ENCODE assay signal across 8 cellular contexts in the genomic region with DNA sequence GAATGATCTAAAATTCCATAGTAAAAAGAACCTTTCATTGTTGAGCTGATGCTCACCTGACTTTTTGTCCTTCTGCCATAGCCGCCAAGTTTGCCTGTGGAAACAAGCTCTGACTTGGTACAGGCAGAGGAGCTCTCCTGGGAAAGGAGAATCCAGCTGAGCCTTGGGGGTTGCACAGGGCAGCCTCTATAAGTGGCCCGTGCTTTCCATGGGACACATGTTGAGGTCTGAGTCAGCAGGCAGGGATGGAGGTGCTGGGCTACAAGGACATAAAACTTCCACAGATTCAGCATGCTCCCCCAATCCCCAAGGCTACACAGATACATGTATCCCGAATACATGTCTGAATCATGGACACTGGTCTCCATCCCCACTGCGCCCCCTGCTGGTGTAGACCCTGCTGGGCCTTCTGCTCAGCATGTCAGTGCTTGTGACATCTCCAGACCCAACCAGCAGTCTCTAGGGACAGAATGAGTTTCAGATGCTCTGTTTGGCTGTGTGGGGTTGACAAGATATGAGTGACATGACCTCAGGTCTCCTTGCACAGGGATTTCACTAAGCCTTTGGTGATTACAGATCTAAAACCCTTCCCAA.
DNase-seq lines count a peak whose midpoint lies in the region; ATAC-seq and TF ChIP-seq lines count a peak whose summit lies in the region.
"Not testable (repeated sequence)": the region's sequence is repeated elsewhere in the genome, so short reads cannot be mapped to it uniquely, and the experiment has no call there.

No MANE protein-coding gene starts in this region.

- intact Hi-C loops in natural killer cell (cut with micrococcal nuclease) = not testable (repeated sequence)

- not testable (repeated sequence) for H3K27ac Mint-ChIP-seq in natural killer cell

- TF ChIP-seq CTCF in C4-2B (conservative IDR thresholded peaks at IDR 0.05) = peak; percentile 43
- TF ChIP-seq CTCF in natural killer cell (IDR thresholded peaks at IDR 0.05) = not testable (repeated sequence)

- H3K36me3 Mint-ChIP-seq in natural killer cell = not testable (repeated sequence)

- DNase-seq in SW480 (ENCODE audit: low spot score) = peak; percentile 4
- not testable (repeated sequence) for DNase-seq in natural killer cell

- H3K27me3 Mint-ChIP-seq in natural killer cell (ENCODE audit: low read depth in 2 of 2) = not testable (repeated sequence)

- H3K4me1 Mint-ChIP-seq in natural killer cell = not testable (repeated sequence)

- not testable (repeated sequence) for H3K27ac ChIP-seq in C4-2B

- not testable (repeated sequence) for H3K4me3 Mint-ChIP-seq in natural killer cell

- H3K9me3 Mint-ChIP-seq in natural killer cell = not testable (repeated sequence)

- peak; percentile 92 for ATAC-seq in GM18868 (IDR thresholded peaks at IDR 0.05; ENCODE audit: unreplicated experiment)
- peak; percentile 91 for ATAC-seq in GM21526 (IDR thresholded peaks at IDR 0.05; ENCODE audit: low FRiP score, unreplicated experiment)
- ATAC-seq in HG02885 (IDR thresholded peaks at IDR 0.05; ENCODE audit: poor library complexity, unreplicated experiment) = peak; percentile 96
- ATAC-seq in HG03469 (IDR thresholded peaks at IDR 0.05; ENCODE audit: unreplicated experiment) = peak; percentile 89
- ATAC-seq in esophagus mucosa = peak; percentile 79
- ATAC-seq in natural killer cell = peak; percentile 50 to 67 (median 54)
